In genomic region chr18:22143347-22144340, GRCh38 we compare ENCODE assay signal across 23 cellular contexts. TPM values are rescaled to one million over a fixed set of nuclear protein-coding genes. Genes with fewer than 3 reads are reported as not detected.
A peak's percentile ranks its signal among the peaks of the same experiment; 100 is the strongest.
DNase-seq lines count a peak whose midpoint lies in the region; ATAC-seq, FAIRE-seq and TF ChIP-seq lines count a peak whose summit lies in the region.
"Had no signal": no experiment of that assay in that cellular context is flagged by ENCODE, and none has a peak within 500 bp of the region (broad histone marks: within the 10 kb centered on the region; RNA-seq: fewer than 3 reads in every experiment).

No MANE protein-coding gene starts in this region.

- no peak for ATAC-seq in right cardiac atrium
- peak; percentile 78 to 95 (median 90) for ATAC-seq in right lobe of liver
- no peak for ATAC-seq in stimulated activated effector memory CD8-positive, alpha-beta T cell treated with anti-CD3 and anti-CD28 coated beads, Interleukin-12 subunit alpha, Interleukin-12 subunit beta, amount 100 ng/mL, for 72 hours
- ATAC-seq: GM12878, HCT116 had no signal

- H2BK12ac ChIP-seq in H1 (ENCODE audit: low read depth, low read length), result no peak overlapping the region

- no peak overlapping the region for H2BK5ac ChIP-seq in H1 (ENCODE audit: low read depth, low read length)

- no peak overlapping the region for H2AFZ ChIP-seq in H1 (ENCODE audit: low read length)
- H2AFZ ChIP-seq: GM23248 had no signal

- H3K9me3 ChIP-seq in cardiac muscle cell (ENCODE audit: low read depth), result no peaks in the 10 kb centered on the region
- no peaks in the 10 kb centered on the region for H3K9me3 ChIP-seq in right cardiac atrium (ENCODE audit: control insufficient read depth, low read length)
- H3K9me3 ChIP-seq in H1 (ENCODE audit: insufficient read depth in 2 of 2, low read depth in 1 of 2, low read length in 1 of 2), result no peaks in the 10 kb centered on the region
- H3K9me3 ChIP-seq in right lobe of liver, result no peaks in the 10 kb centered on the region
- no peaks in the 10 kb centered on the region for H3K9me3 ChIP-seq in stomach
- no peaks in the 10 kb centered on the region for H3K9me3 ChIP-seq in CD8-positive, alpha-beta memory T cell (ENCODE audit: low read length)
- H3K9me3 ChIP-seq: BLaER1 had no signal

- TF ChIP-seq CTCF in cardiac muscle cell (IDR thresholded peaks at IDR 0.05; ENCODE audit: low read depth, low read length) (no peak), H1 (IDR thresholded peaks at IDR 0.05; ENCODE audit: control extremely low read depth in 1 of 3, insufficient read depth in 1 of 3, low read depth in 1 of 3, low read length in 3 of 3) (no peak), right lobe of liver (IDR thresholded peaks at IDR 0.05) (no peak), stomach (IDR thresholded peaks at IDR 0.05) (no peak)

- no peak for DNase-seq in cardiac muscle cell (ENCODE audit: low read depth in 1 of 2, low spot score in 1 of 2)
- DNase-seq in right cardiac atrium, result no peak
- no peak for DNase-seq in H1 (ENCODE audit: low read depth in 1 of 2, low spot score in 2 of 2)
- DNase-seq in right lobe of liver, result peak in 2 of 3 donors; percentile 29 to 50
- peak; percentile 47 for DNase-seq in stomach
- DNase-seq in stimulated activated effector memory CD8-positive, alpha-beta T cell treated with anti-CD3 and anti-CD28 coated beads, Interleukin-12 subunit alpha, Interleukin-12 subunit beta, amount 100 ng/mL, for 72 hours (ENCODE audit: low spot score in 2 of 2), result no peak
- DNase-seq in CD8-positive, alpha-beta memory T cell, result no peak
- no peak for DNase-seq in NCI-H1105 (lab: John Stamatoyannopoulos, UW)
- DNase-seq: Calu3; CD4-positive, alpha-beta memory T cell; DMS53; DND-41; EL; GM23248; HFFc6 had no signal

- no peaks in the 10 kb centered on the region for H3K4me1 Mint-ChIP-seq in stimulated activated effector memory CD8-positive, alpha-beta T cell treated with anti-CD3 and anti-CD28 coated beads, Interleukin-12 subunit alpha, Interleukin-12 subunit beta, amount 100 ng/mL, for 72 hours
- H3K4me1 Mint-ChIP-seq in CD8-positive, alpha-beta memory T cell, result no peaks in the 10 kb centered on the region
- H3K4me1 Mint-ChIP-seq: CD14-positive monocyte; CD4-positive, alpha-beta memory T cell had no signal

- H3K79me1 ChIP-seq in H1 (ENCODE audit: low read depth, low read length), result no peaks in the 10 kb centered on the region

- H3K4ac ChIP-seq in H1 (replicated peaks; ENCODE audit: insufficient read length, low read depth, low read length), result no peak overlapping the region

- no peak overlapping the region for H2BK15ac ChIP-seq in H1 (ENCODE audit: low read length)

- H3K18ac ChIP-seq in H1 (ENCODE audit: extremely low read depth, low read length), result no peak overlapping the region

- H3K4me1 ChIP-seq in cardiac muscle cell (ENCODE audit: low read depth) (no peaks in the 10 kb centered on the region), right cardiac atrium (ENCODE audit: control insufficient read depth, insufficient read depth, low read length) (no peaks in the 10 kb centered on the region), H1 (replicated peaks in 1 of 4; ENCODE audit: control insufficient read depth in 3 of 4, insufficient read depth in 4 of 4, low read length in 3 of 4) (no peaks in the 10 kb centered on the region), right lobe of liver (peaks cover 0 to 4% (median 0%) of the 10 kb centered on the region in 4 donors), stomach (peaks cover 0 to 6% (median 0%) of the 10 kb centered on the region in 4 donors)
- H3K4me1 ChIP-seq in CD8-positive, alpha-beta memory T cell (ENCODE audit: insufficient read depth, low read length), result no peaks in the 10 kb centered on the region
- H3K4me1 ChIP-seq: BLaER1 had no signal

- FAIRE-seq in H1 (lab: Jason Lieb, UNC), result no peak
- FAIRE-seq: GM12878, GM19239, H54, HTR-8/SVneo had no signal

- no peak overlapping the region for H3K4me3 ChIP-seq in cardiac muscle cell
- H3K4me3 ChIP-seq in right cardiac atrium (ENCODE audit: low read length), result no peak overlapping the region
- H3K4me3 ChIP-seq in H1 (ENCODE audit: extremely low read depth in 1 of 4, insufficient read depth in 2 of 4, low read depth in 3 of 4, low read length in 4 of 4), result no peak overlapping the region
- no peak overlapping the region for H3K4me3 ChIP-seq in right lobe of liver
- no peak overlapping the region for H3K4me3 ChIP-seq in stomach
- no peak overlapping the region for H3K4me3 ChIP-seq in CD8-positive, alpha-beta memory T cell (ENCODE audit: low read length)
- H3K4me3 ChIP-seq: BLaER1, GM12878, GM23248 had no signal

- no peaks in the 10 kb centered on the region for H3K27me3 ChIP-seq in cardiac muscle cell
- no peaks in the 10 kb centered on the region for H3K27me3 ChIP-seq in right cardiac atrium (ENCODE audit: control insufficient read depth, insufficient read depth)
- H3K27me3 ChIP-seq in H1 (replicated peaks in 1 of 4; ENCODE audit: control insufficient read depth in 3 of 4, extremely low read depth in 1 of 4, insufficient read depth in 3 of 4, low read length in 3 of 4), result no peaks in the 10 kb centered on the region
- H3K27me3 ChIP-seq in right lobe of liver, result no peaks in the 10 kb centered on the region
- H3K27me3 ChIP-seq in stomach, result no peaks in the 10 kb centered on the region
- H3K27me3 ChIP-seq in CD8-positive, alpha-beta memory T cell (ENCODE audit: insufficient read depth, low read length, poor library complexity, severe bottlenecking), result no peaks in the 10 kb centered on the region
- H3K27me3 ChIP-seq: BLaER1 had no signal

- no peak overlapping the region for H2BK120ac ChIP-seq in H1 (replicated peaks; ENCODE audit: low read depth, low read length)

- no peaks in the 10 kb centered on the region for H3K9me3 Mint-ChIP-seq in stimulated activated effector memory CD8-positive, alpha-beta T cell treated with anti-CD3 and anti-CD28 coated beads, Interleukin-12 subunit alpha, Interleukin-12 subunit beta, amount 100 ng/mL, for 72 hours
- H3K9me3 Mint-ChIP-seq in CD8-positive, alpha-beta memory T cell, result no peaks in the 10 kb centered on the region
- H3K9me3 Mint-ChIP-seq: HFFc6 had no signal

- no peak overlapping the region for H3K23ac ChIP-seq in H1 (ENCODE audit: insufficient read length)

- 88% methylated on average over 7 of the region's 7 CpGs for WGBS in right cardiac atrium
- 89% methylated on average over 7 of the region's 7 CpGs; no CpG with 5 or more reads in 1 of the 2 experiments for WGBS in H1 (ENCODE audit: extremely low coverage in 1 of 2, insufficient coverage in 1 of 2, insufficient read length in 1 of 2, insufficient replicate concordance in 2 of 2, low coverage in 1 of 2, low lambda C conversion rate in 2 of 2, missing lambda C conversion rate in 1 of 2), 2 experiments
- 65% methylated on average over 7 of the region's 7 CpGs for WGBS in right lobe of liver (ENCODE audit: insufficient coverage, low coverage, low lambda C conversion rate, missing lambda C conversion rate)
- WGBS in stomach, 5 donors, result 70 to 76% (median 72%) methylated on average over 7 of the region's 7 CpGs

- H3K36me3 ChIP-seq in cardiac muscle cell, result no peaks in the 10 kb centered on the region
- no peaks in the 10 kb centered on the region for H3K36me3 ChIP-seq in H1 (ENCODE audit: control insufficient read depth in 2 of 4, insufficient read depth in 4 of 4, low read length in 3 of 4)
- no peaks in the 10 kb centered on the region for H3K36me3 ChIP-seq in right lobe of liver
- H3K36me3 ChIP-seq in stomach, result no peaks in the 10 kb centered on the region
- H3K36me3 ChIP-seq in CD8-positive, alpha-beta memory T cell (ENCODE audit: insufficient read depth, low read length), result no peaks in the 10 kb centered on the region
- H3K36me3 ChIP-seq: BLaER1 had no signal

- TF ChIP-seq RAD21 in H1 (IDR thresholded peaks at IDR 0.05 in 1 of 2, conservative IDR thresholded peaks at IDR 0.05 in 1 of 2; ENCODE audit: low read depth in 2 of 2, low read length in 2 of 2), result no peak

- H3K27ac Mint-ChIP-seq in stimulated activated effector memory CD8-positive, alpha-beta T cell treated with anti-CD3 and anti-CD28 coated beads, Interleukin-12 subunit alpha, Interleukin-12 subunit beta, amount 100 ng/mL, for 72 hours, result no peak overlapping the region
- H3K27ac Mint-ChIP-seq in CD8-positive, alpha-beta memory T cell, result no peak overlapping the region
- H3K27ac Mint-ChIP-seq: CD14-positive monocyte; CD4-positive, alpha-beta memory T cell; HFFc6 had no signal

- H3K56ac ChIP-seq in H1 (replicated peaks; ENCODE audit: insufficient read length, low read depth, low read length), result no peak overlapping the region

- no peak overlapping the region for H2AK5ac ChIP-seq in H1 (ENCODE audit: low read depth, low read length)

- no peaks in the 10 kb centered on the region for H3K36me3 Mint-ChIP-seq in stimulated activated effector memory CD8-positive, alpha-beta T cell treated with anti-CD3 and anti-CD28 coated beads, Interleukin-12 subunit alpha, Interleukin-12 subunit beta, amount 100 ng/mL, for 72 hours
- no peaks in the 10 kb centered on the region for H3K36me3 Mint-ChIP-seq in CD8-positive, alpha-beta memory T cell
- H3K36me3 Mint-ChIP-seq: CD14-positive monocyte; CD4-positive, alpha-beta memory T cell had no signal

- H3K27me3 Mint-ChIP-seq in CD8-positive, alpha-beta memory T cell, result peaks cover 1 to 3% of the 10 kb centered on the region in 2 donors

- TF ChIP-seq EP300 in H1 (IDR thresholded peaks at IDR 0.05; ENCODE audit: borderline replicate concordance in 1 of 2, low read depth in 2 of 2, low read length in 2 of 2), result no peak
- no peak for TF ChIP-seq EP300 in stomach (IDR thresholded peaks at IDR 0.05)

- POLR2A ChIA-PET in H1 (lab: Charles Lee; ENCODE audit: partially characterized antibody), result interaction anchor here (0.6 kb wide), 2 partner anchors 9 to 16 kb away, joined by 3 read pairs; no protein-coding TSS in a partner anchor
- POLR2A ChIA-PET in CD8-positive, alpha-beta memory T cell (lab: Charles Lee), result no interaction called here

- H3K23me2 ChIP-seq in H1 (ENCODE audit: low read depth, low read length), result no peaks in the 10 kb centered on the region

- no peaks in the 10 kb centered on the region for H3K79me2 ChIP-seq in H1 (ENCODE audit: control insufficient read depth in 1 of 2, insufficient read depth in 2 of 2, low read length in 2 of 2)

- H3K4me3 Mint-ChIP-seq in stimulated activated effector memory CD8-positive, alpha-beta T cell treated with anti-CD3 and anti-CD28 coated beads, Interleukin-12 subunit alpha, Interleukin-12 subunit beta, amount 100 ng/mL, for 72 hours, result no peak overlapping the region
- H3K4me3 Mint-ChIP-seq in CD8-positive, alpha-beta memory T cell, result peak overlapping the region in 1 of 7 donors; percentile 41
- H3K4me3 Mint-ChIP-seq: CD14-positive monocyte; CD4-positive, alpha-beta memory T cell; HFFc6 had no signal

- no peak overlapping the region for H3K4me2 ChIP-seq in H1 (ENCODE audit: insufficient read depth in 1 of 2, low read depth in 2 of 2, low read length in 2 of 2)
- H3K4me2 ChIP-seq: BLaER1 had no signal

- peak overlapping the region; percentile 25 for H3K27ac ChIP-seq in cardiac muscle cell
- no peak overlapping the region for H3K27ac ChIP-seq in right cardiac atrium (ENCODE audit: low read length)
- no peak overlapping the region for H3K27ac ChIP-seq in H1 (ENCODE audit: low read depth, low read length)
- H3K27ac ChIP-seq in right lobe of liver, result no peak overlapping the region
- no peak overlapping the region for H3K27ac ChIP-seq in stomach
- no peak overlapping the region for H3K27ac ChIP-seq in CD8-positive, alpha-beta memory T cell (ENCODE audit: low read depth, low read length)
- H3K27ac ChIP-seq: 22Rv1, BLaER1, GM23248 had no signal

- H4K20me1 ChIP-seq in H1 (replicated peaks in 1 of 2; ENCODE audit: control insufficient read depth in 1 of 2, insufficient read depth in 2 of 2, low read length in 2 of 2), result no peaks in the 10 kb centered on the region
- H4K20me1 ChIP-seq: BLaER1 had no signal

- no peak overlapping the region for H4K8ac ChIP-seq in H1 (ENCODE audit: extremely low read depth, insufficient read depth, low read length)

- intact Hi-C loops in right cardiac atrium (cut with DNase I), result no loop called here
- intact Hi-C loops in right lobe of liver (cut with DNase I), result no loop called here
- intact Hi-C loops in stomach (cut with DNase I; ENCODE audit: low total_unique reads), result no loop called here

- H4K5ac ChIP-seq in H1 (ENCODE audit: insufficient read length, low read depth, low read length), result no peak overlapping the region

- no peak overlapping the region for H3K9ac ChIP-seq in H1 (replicated peaks in 1 of 4; ENCODE audit: extremely low read depth in 1 of 4, low read depth in 3 of 4, low read length in 3 of 4)
- H3K9ac ChIP-seq: BLaER1, GM23248 had no signal

- no peak for TF ChIP-seq POLR2A in H1 (IDR thresholded peaks at IDR 0.05; ENCODE audit: control extremely low read depth in 1 of 2, low read depth in 2 of 2, low read length in 2 of 2)
- no peak for TF ChIP-seq POLR2A in right lobe of liver (IDR thresholded peaks at IDR 0.05)
- no peak for TF ChIP-seq POLR2A in stomach (IDR thresholded peaks at IDR 0.05)

- H4K91ac ChIP-seq in H1 (replicated peaks; ENCODE audit: insufficient read length, low read length), result no peak overlapping the region

- H3K14ac ChIP-seq in H1 (ENCODE audit: insufficient read length), result no peak overlapping the region

- CTCF ChIA-PET in H1 (lab: Charles Lee; ENCODE audit: partially characterized antibody), result interaction anchor here (0.6 to 2.5 kb wide), 5 partner anchors 13 to 581 kb away, joined by 3 to 7 read pairs (median 4); no protein-coding TSS in a partner anchor
- CTCF ChIA-PET in CD8-positive, alpha-beta memory T cell (lab: Charles Lee), result interaction anchor here (2.4 kb wide), 1 partner anchor 9 kb away, joined by 5 read pairs; no protein-coding TSS in a partner anchor

- no peak overlapping the region for H2BK20ac ChIP-seq in H1 (ENCODE audit: low read length)

RNA-seq across cellular contexts. Expression of gene GATA6, which starts 25.7 kb away (rescaled TPM):
- total RNA-seq in cardiac muscle cell (182 and 187 TPM in 2 replicates), right cardiac atrium (10 to 100 TPM; 63.2 to 85.8 (median 77.9) TPM), right lobe of liver (10 to 100 TPM in 3 of 6 experiments, 1 to 10 TPM in 3; 8.0 to 14.0 (median 9.5) TPM), stomach (100 to 1,000 TPM in 3 of 5 donors, 10 to 100 TPM in 2; 71.5 to 194 (median 180) TPM)
- polyA plus RNA-seq in cardiac muscle cell (104 and 126 TPM in 2 replicates), right cardiac atrium (52.4 TPM), H1 (2011; rRNA removed) (0.02 TPM in 1 of 2 replicates, not detected in the other), stomach (10 to 100 TPM; 11.9 to 37.9 (median 31.1) TPM)
- total RNA-seq in H1 (2021; fragmentation: NEBNext Ultra II Directional; extraction: Animal tissue kit (Norgen Biotek cat#: 25700)), result 0.09 and 0.25 TPM in 2 replicates
- polyA plus RNA-seq in H1 (2011; cell fraction: cytosol; rRNA removed), result not detected
- polyA plus RNA-seq in H1 (2011; cell fraction: nucleus; rRNA removed), result 0.03 TPM
- polyA plus RNA-seq in H1 (2012, experiment 1 of 2), result 0.09 to 0.19 TPM (median 0.18 TPM) in 3 of 4 replicates, not detected in the other
- polyA plus RNA-seq in H1 (2012, experiment 2 of 2), result 0.14 TPM
- not detected for polyA plus RNA-seq in H1 (2013, experiment 1 of 2)
- not detected for polyA plus RNA-seq in H1 (2013, experiment 2 of 2)
- polyA minus RNA-seq in H1 (2011; rRNA and poly(A)+ RNA removed), result 0.06 TPM in 1 of 2 replicates, not detected in the other
- not detected for polyA minus RNA-seq in H1 (2011; cell fraction: cytosol; rRNA and poly(A)+ RNA removed)
- polyA minus RNA-seq in H1 (2011; cell fraction: nucleus; rRNA and poly(A)+ RNA removed), result not detected
- total RNA-seq in CD8-positive, alpha-beta memory T cell, result under 1 TPM; 0.04 to 0.11 TPM
- 0.32 TPM for polyA plus RNA-seq in CD8-positive, alpha-beta memory T cell
- total RNA-seq: CD4-positive, alpha-beta memory T cell had no signal
- polyA plus RNA-seq: CD4-positive, alpha-beta memory T cell had no signal

Comparison
In these comparisons a context has a peak if more than half of its experiments do, and no peak if none do; other contexts are left out.
1. DNase-seq: peak in right lobe of liver (2 of 3) and stomach (single experiment); none in cardiac muscle cell (0 of 2), right cardiac atrium (0 of 3), H1 (0 of 2), stimulated activated effector memory CD8-positive, alpha-beta T cell treated with anti-CD3 and anti-CD28 coated beads, Interleukin-12 subunit alpha, Interleukin-12 subunit beta, amount 100 ng/mL, for 72 hours (0 of 2), CD8-positive, alpha-beta memory T cell (0 of 5) and NCI-H1105 (single experiment).
2. ATAC-seq: peak in right lobe of liver (4 of 4); none in right cardiac atrium (0 of 2) and stimulated activated effector memory CD8-positive, alpha-beta T cell treated with anti-CD3 and anti-CD28 coated beads, Interleukin-12 subunit alpha, Interleukin-12 subunit beta, amount 100 ng/mL, for 72 hours (single experiment).
3. RNA of gene GATA6, which starts 25.7 kb away (total RNA-seq): 182 to 187 TPM in cardiac muscle cell, 71.5 to 194 TPM in stomach and 63.2 to 85.8 TPM in right cardiac atrium; 8.0 to 14.0 TPM in right lobe of liver, 0.04 to 0.11 TPM in CD8-positive, alpha-beta memory T cell and 0.09 to 0.25 TPM in H1; every median in the first group is over 4 times any median in the second.